Comparison of ENCODE assay signal across 8 cellular contexts in the genomic region with DNA sequence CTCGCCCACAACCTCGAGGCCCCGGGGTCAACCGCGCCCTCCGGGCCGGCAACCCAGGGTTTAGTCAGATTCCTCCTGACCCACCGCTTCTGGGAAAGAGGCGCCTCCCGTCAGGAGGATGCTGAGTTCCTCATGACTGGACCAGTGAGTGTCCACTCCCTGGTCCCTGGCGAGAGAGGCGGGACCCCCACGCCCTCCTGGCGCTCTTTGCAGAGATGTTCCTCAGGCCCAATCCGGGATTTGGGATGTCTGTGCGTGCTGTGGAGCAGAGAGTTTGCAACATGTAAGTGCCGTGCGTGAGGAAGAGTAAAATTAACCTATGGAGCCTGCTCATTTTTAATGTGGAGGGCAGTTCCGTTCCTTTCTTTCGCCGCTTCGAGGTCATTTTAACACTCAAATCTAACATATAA. TPM values are rescaled to one million over a fixed set of nuclear protein-coding genes. Genes with fewer than 3 reads are reported as not detected.
A peak's percentile ranks its signal among the peaks of the same experiment; 100 is the strongest.
DNase-seq lines count a peak whose midpoint lies in the region; ATAC-seq lines count a peak whose summit lies in the region.

No MANE protein-coding gene starts in this region.

- H3K27ac ChIP-seq in HUES6 (ENCODE audit: low read depth, low read length) (peak overlapping the region; percentile 62), skeletal muscle tissue (ENCODE audit: low read depth, low read length) (peak overlapping the region; percentile 90)

- H3K36me3 ChIP-seq in HUES6 (ENCODE audit: control insufficient read depth, insufficient read depth, low read length) = peaks cover 32% of the 10 kb centered on the region
- no peaks in the 10 kb centered on the region for H3K36me3 ChIP-seq in adipocyte (ENCODE audit: control insufficient read depth, insufficient read depth, low read length, severe bottlenecking)
- peaks cover 0 to 10% (median 7%) of the 10 kb centered on the region in 3 donors for H3K36me3 ChIP-seq in skeletal muscle tissue (ENCODE audit: control insufficient read depth in 3 of 3, insufficient read depth in 3 of 3, low read length in 3 of 3)

- intact Hi-C loops in posterior cingulate gyrus (cut with DNase I) = loop anchor here (5.0 kb wide), 2 partner anchors 56 to 529 kb away; partner anchors contain the start of gene N4BP2

- H3K27me3 ChIP-seq in HUES6 (ENCODE audit: control insufficient read depth, insufficient read depth, low read length) (no peaks in the 10 kb centered on the region), adipocyte (replicated peaks; ENCODE audit: control insufficient read depth, insufficient read depth, low read length) (no peaks in the 10 kb centered on the region), skeletal muscle tissue (ENCODE audit: control insufficient read depth in 3 of 3, insufficient read depth in 3 of 3, low read length in 3 of 3) (no peaks in the 10 kb centered on the region)

- peak; percentile 92 for DNase-seq in AG20443 (ENCODE audit: low spot score)
- peak; percentile 90 for DNase-seq in adipocyte (ENCODE audit: low read depth)
- DNase-seq in hepatic stellate cell (ENCODE audit: low spot score) = peak; percentile 88
- DNase-seq in posterior cingulate gyrus = no peak

- H3K9me3 ChIP-seq in HUES6 (ENCODE audit: control insufficient read depth, insufficient read depth, low read depth, low read length) (peaks cover 30% of the 10 kb centered on the region), adipocyte (ENCODE audit: control insufficient read depth, low read length) (peaks cover 3% of the 10 kb centered on the region), skeletal muscle tissue (ENCODE audit: control insufficient read depth in 3 of 3, low read length in 3 of 3) (no peaks in the 10 kb centered on the region)

- H3K9ac ChIP-seq in HUES6 (ENCODE audit: low read length) (peak overlapping the region; percentile 74), adipocyte (ENCODE audit: low read length) (peak overlapping the region; percentile 95), skeletal muscle tissue (ENCODE audit: low read depth in 1 of 3, low read length in 3 of 3) (peak overlapping the region; percentile 83 to 94 (median 90))

- H3K4me3 ChIP-seq in HUES6 (ENCODE audit: low read depth, low read length) (peak overlapping the region; percentile 80), adipocyte (ENCODE audit: low read length) (peak overlapping the region; percentile 93), skeletal muscle tissue (ENCODE audit: low read length in 3 of 3) (peak overlapping the region; percentile 93 to 98 (median 98))

- ATAC-seq in HG03039 (IDR thresholded peaks at IDR 0.05; ENCODE audit: unreplicated experiment) (no peak), GM21723 (IDR thresholded peaks at IDR 0.05; ENCODE audit: unreplicated experiment) (no peak)

- no peaks in the 10 kb centered on the region for H3K4me1 ChIP-seq in HUES6 (ENCODE audit: control insufficient read depth, insufficient read depth, low read length)
- peaks cover 22% of the 10 kb centered on the region for H3K4me1 ChIP-seq in adipocyte (ENCODE audit: control insufficient read depth, insufficient read depth, low read length)
- H3K4me1 ChIP-seq in skeletal muscle tissue (ENCODE audit: control insufficient read depth in 3 of 3, insufficient read depth in 3 of 3, low read length in 3 of 3) = peaks cover 14 to 21% (median 15%) of the 10 kb centered on the region in 3 donors

RNA-seq across cellular contexts. Expression of gene UGDH, which starts 0.8 kb away (rescaled TPM):
- total RNA-seq in skeletal muscle tissue = 30.8 TPM

Comparison
In these comparisons a context has a peak if more than half of its experiments do, and no peak if none do; other contexts are left out.
1. DNase-seq: peak in AG20443 (single experiment), adipocyte (single experiment) and hepatic stellate cell (single experiment); none in posterior cingulate gyrus (0 of 10).
2. Peak in every context shown above with its lines, with median percentiles within 50 percentile points of each other: H3K4me3 ChIP-seq and H3K9ac ChIP-seq.